Comparison of ENCODE assay signal across 1 cellular context in the genomic region with DNA sequence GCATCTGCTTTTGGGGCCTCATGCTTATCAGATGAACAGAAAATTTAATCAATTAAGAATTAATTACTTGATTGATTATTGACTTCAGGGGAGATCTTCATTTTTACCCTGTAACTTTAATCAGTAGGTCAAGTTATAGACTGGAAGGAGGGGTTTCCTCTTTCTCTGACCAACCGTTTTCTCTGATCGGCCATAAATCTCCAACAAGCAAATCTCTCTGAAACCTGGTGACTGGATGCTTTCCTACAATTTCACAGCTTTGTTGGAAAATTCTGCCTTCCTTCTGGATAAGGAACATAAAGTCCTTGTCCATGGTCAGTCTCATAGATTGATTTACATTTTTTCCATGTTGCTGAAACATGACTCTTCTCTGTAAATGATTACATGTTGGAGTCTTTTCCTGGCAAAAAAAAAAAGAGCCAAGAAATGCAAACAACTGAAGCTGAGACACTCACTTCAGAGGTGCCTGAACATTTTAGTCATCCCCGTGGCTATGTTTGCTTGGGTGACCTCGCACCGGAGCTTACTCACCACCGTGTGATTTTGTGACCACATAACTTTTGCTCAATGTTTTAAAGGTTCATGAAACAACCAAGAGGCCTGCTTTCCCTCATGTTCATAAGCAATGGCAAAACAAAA.
A peak's percentile ranks its signal among the peaks of the same experiment; 100 is the strongest.
TF ChIP-seq lines count a peak whose summit lies in the region.

No MANE protein-coding gene starts in this region.

TF ChIP-seq in HepG2, 621 proteins besides CTCF, POLR2A, EP300 and RAD21 (continued from another document):
- TF ChIP-seq, protein P1, sequence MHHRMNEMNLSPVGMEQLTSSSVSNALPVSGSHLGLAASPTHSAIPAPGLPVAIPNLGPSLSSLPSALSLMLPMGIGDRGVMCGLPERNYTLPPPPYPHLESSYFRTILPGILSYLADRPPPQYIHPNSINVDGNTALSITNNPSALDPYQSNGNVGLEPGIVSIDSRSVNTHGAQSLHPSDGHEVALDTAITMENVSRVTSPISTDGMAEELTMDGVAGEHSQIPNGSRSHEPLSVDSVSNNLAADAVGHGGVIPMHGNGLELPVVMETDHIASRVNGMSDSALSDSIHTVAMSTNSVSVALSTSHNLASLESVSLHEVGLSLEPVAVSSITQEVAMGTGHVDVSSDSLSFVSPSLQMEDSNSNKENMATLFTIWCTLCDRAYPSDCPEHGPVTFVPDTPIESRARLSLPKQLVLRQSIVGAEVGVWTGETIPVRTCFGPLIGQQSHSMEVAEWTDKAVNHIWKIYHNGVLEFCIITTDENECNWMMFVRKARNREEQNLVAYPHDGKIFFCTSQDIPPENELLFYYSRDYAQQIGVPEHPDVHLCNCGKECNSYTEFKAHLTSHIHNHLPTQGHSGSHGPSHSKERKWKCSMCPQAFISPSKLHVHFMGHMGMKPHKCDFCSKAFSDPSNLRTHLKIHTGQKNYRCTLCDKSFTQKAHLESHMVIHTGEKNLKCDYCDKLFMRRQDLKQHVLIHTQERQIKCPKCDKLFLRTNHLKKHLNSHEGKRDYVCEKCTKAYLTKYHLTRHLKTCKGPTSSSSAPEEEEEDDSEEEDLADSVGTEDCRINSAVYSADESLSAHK (CRISPR knock-in tag; IDR thresholded peaks at IDR 0.05; ENCODE audit: borderline replicate concordance) = no peak
- TF ChIP-seq, protein P2, sequence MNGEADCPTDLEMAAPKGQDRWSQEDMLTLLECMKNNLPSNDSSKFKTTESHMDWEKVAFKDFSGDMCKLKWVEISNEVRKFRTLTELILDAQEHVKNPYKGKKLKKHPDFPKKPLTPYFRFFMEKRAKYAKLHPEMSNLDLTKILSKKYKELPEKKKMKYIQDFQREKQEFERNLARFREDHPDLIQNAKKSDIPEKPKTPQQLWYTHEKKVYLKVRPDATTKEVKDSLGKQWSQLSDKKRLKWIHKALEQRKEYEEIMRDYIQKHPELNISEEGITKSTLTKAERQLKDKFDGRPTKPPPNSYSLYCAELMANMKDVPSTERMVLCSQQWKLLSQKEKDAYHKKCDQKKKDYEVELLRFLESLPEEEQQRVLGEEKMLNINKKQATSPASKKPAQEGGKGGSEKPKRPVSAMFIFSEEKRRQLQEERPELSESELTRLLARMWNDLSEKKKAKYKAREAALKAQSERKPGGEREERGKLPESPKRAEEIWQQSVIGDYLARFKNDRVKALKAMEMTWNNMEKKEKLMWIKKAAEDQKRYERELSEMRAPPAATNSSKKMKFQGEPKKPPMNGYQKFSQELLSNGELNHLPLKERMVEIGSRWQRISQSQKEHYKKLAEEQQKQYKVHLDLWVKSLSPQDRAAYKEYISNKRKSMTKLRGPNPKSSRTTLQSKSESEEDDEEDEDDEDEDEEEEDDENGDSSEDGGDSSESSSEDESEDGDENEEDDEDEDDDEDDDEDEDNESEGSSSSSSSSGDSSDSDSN (CRISPR knock-in tag; IDR thresholded peaks at IDR 0.05) = no peak
- TF ChIP-seq FOXA1 (IDR thresholded peaks at IDR 0.05) (no peak), FOXA1 (CRISPR knock-in tag; IDR thresholded peaks at IDR 0.05) (peak; percentile 59), TBX3 (IDR thresholded peaks at IDR 0.05; ENCODE audit: borderline replicate concordance) (peak; percentile 35; the same call in 1 of the 2 replicates), ZNF33A (CRISPR knock-in tag; IDR thresholded peaks at IDR 0.05; ENCODE audit: borderline replicate concordance) (no peak)
- TF ChIP-seq, protein P3, sequence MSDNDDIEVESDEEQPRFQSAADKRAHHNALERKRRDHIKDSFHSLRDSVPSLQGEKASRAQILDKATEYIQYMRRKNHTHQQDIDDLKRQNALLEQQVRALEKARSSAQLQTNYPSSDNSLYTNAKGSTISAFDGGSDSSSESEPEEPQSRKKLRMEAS (IDR thresholded peaks at IDR 0.05) = peak; percentile 63; the same call in 1 of the 2 replicates
TF ChIP-seq in HepG2: peak in this region for 87.
